1 cellular context compared by ENCODE assay signal in genomic region chr4:94410678-94411206, GRCh38.
TF ChIP-seq lines count a peak whose summit lies in the region.

No MANE protein-coding gene starts in this region.

TF ChIP-seq in K562, 482 proteins besides CTCF, POLR2A, EP300 and RAD21 (continued from another document and continues in another):
- TF ChIP-seq NR0B1 (IDR thresholded peaks at IDR 0.05; ENCODE audit: partially characterized antibody) (no peak), POLR2AphosphoS5 (IDR thresholded peaks at IDR 0.05; ENCODE audit: control insufficient read depth, insufficient read depth, low read depth, low read length) (no peak), THRAP3 (IDR thresholded peaks at IDR 0.05; ENCODE audit: borderline replicate concordance) (0 out of 2 replicates have a peak, but pooled peaks have one; percentile 46), SOX6 (IDR thresholded peaks at IDR 0.05) (no peak), MTF1 (CRISPR knock-in tag; IDR thresholded peaks at IDR 0.05; ENCODE audit: borderline replicate concordance) (no peak), AFF1 (IDR thresholded peaks at IDR 0.05; ENCODE audit: low read depth in 1 of 2, partially characterized antibody in 2 of 2) (peak in 1 of 2 experiments; percentile 28), SMARCA5 (IDR thresholded peaks at IDR 0.05) (0 out of 2 replicates have a peak, but pooled peaks have one; percentile 16), WHSC1 (IDR thresholded peaks at IDR 0.05; ENCODE audit: low read length) (no peak), LARP7 (IDR thresholded peaks at IDR 0.05) (0 out of 2 replicates have a peak, but pooled peaks have one; percentile 44), CCAR2 (IDR thresholded peaks at IDR 0.05; ENCODE audit: low read depth, low read length) (no peak), NFRKB (IDR thresholded peaks at IDR 0.05; ENCODE audit: low read depth) (no peak), IFI16 (CRISPR knock-in tag; IDR thresholded peaks at IDR 0.05) (no peak), ZHX1 (conservative IDR thresholded peaks at IDR 0.05; ENCODE audit: low read length) (no peak), RREB1 (CRISPR knock-in tag; IDR thresholded peaks at IDR 0.05) (no peak), CEBPB (tag; IDR thresholded peaks at IDR 0.05) (peak; percentile 78), NCOA6 (IDR thresholded peaks at IDR 0.05) (no peak), ID3 (CRISPR knock-in tag; IDR thresholded peaks at IDR 0.05) (no peak), ID3 (tag; IDR thresholded peaks at IDR 0.05) (no peak), CEBPG (CRISPR knock-in tag; IDR thresholded peaks at IDR 0.05) (no peak), CEBPG (tag; conservative IDR thresholded peaks at IDR 0.05 in 1 of 2, IDR thresholded peaks at IDR 0.05 in 1 of 2) (0 out of 4 replicates have a peak, but pooled peaks of 1 of the 2 experiments have one; percentile 11), RBM22 (IDR thresholded peaks at IDR 0.05; ENCODE audit: low read depth, low read length, poor library complexity, severe bottlenecking) (no peak), NR2C1 (IDR thresholded peaks at IDR 0.05) (0 out of 2 replicates have a peak, but pooled peaks have one; percentile 25), NR2C1 (tag; IDR thresholded peaks at IDR 0.05) (no peak), PHB (CRISPR knock-in tag; IDR thresholded peaks at IDR 0.05) (no peak), DLX4 (CRISPR knock-in tag; IDR thresholded peaks at IDR 0.05) (no peak), ZBTB2 (IDR thresholded peaks at IDR 0.05) (peak; percentile 27; the same call in 1 of the 2 replicates), HDAC1 (IDR thresholded peaks at IDR 0.05) (0 out of 4 replicates have a peak, but pooled peaks of 1 of the 2 experiments have one; percentile 33), IRF9 (tag; IDR thresholded peaks at IDR 0.05) (no peak), SAFB2 (IDR thresholded peaks at IDR 0.05; ENCODE audit: borderline replicate concordance, low read depth, low read length, severe bottlenecking) (no peak), ETV1 (tag; conservative IDR thresholded peaks at IDR 0.05; ENCODE audit: low read depth) (no peak), THRA (IDR thresholded peaks at IDR 0.05) (no peak), ZNF146 (CRISPR knock-in tag; IDR thresholded peaks at IDR 0.05; ENCODE audit: unreplicated experiment) (no peak), ZC3H11A (IDR thresholded peaks at IDR 0.05; ENCODE audit: low read depth, low read length) (no peak), SMAD3 (CRISPR knock-in tag; conservative IDR thresholded peaks at IDR 0.05) (no peak), E2F3 (CRISPR knock-in tag; IDR thresholded peaks at IDR 0.05) (no peak), ZNF512 (tag; IDR thresholded peaks at IDR 0.05) (peak; percentile 63), GTF2A2 (tag; IDR thresholded peaks at IDR 0.05) (no peak), THAP7 (CRISPR knock-in tag; IDR thresholded peaks at IDR 0.05) (no peak), TOE1 (IDR thresholded peaks at IDR 0.05; ENCODE audit: borderline replicate concordance) (no peak), TOE1 (CRISPR knock-in tag; IDR thresholded peaks at IDR 0.05; ENCODE audit: borderline replicate concordance, low read depth) (no peak), TCF7 (IDR thresholded peaks at IDR 0.05; ENCODE audit: borderline replicate concordance) (no peak)
